Comparison of ENCODE assay signal across 22 cellular contexts in genomic region chr6:165117806-165118205, GRCh38.
"Had no signal": no experiment of that assay in that cellular context is flagged by ENCODE, and none has a peak within 500 bp of the region (broad histone marks: within the 10 kb centered on the region; RNA-seq: fewer than 3 reads in every experiment).

No MANE protein-coding gene starts in this region.

- H3K9me3 ChIP-seq: lower lobe of right lung had no signal

- H3K4me3 Mint-ChIP-seq: natural killer cell; stimulated activated naive CD8-positive, alpha-beta T cell treated with anti-CD3 and anti-CD28 coated beads, Interleukin-15, amount 100 ng/mL, for 72 hours had no signal

- H3K4me3 ChIP-seq: coronary artery, esophagus squamous epithelium, lower lobe of right lung, ovary, psoas muscle, sigmoid colon, skin epidermis, suprapubic skin, transverse colon had no signal

- H3K27me3 Mint-ChIP-seq: stimulated activated naive CD8-positive, alpha-beta T cell treated with anti-CD3 and anti-CD28 coated beads, Interleukin-15, amount 100 ng/mL, for 72 hours had no signal

- H3K27me3 ChIP-seq: esophagus squamous epithelium, ovary, sigmoid colon, suprapubic skin, transverse colon had no signal

- H3K4me1 Mint-ChIP-seq: natural killer cell; stimulated activated naive CD8-positive, alpha-beta T cell treated with anti-CD3 and anti-CD28 coated beads, Interleukin-15, amount 100 ng/mL, for 72 hours had no signal

- ATAC-seq: left ventricle myocardium superior; natural killer cell; psoas muscle; right cardiac atrium; stimulated activated naive CD8-positive, alpha-beta T cell treated with anti-CD3 and anti-CD28 coated beads, Interleukin-15, amount 100 ng/mL, for 72 hours had no signal

- DNase-seq: dermis blood vessel endothelial cell; effector memory CD4-positive, alpha-beta T cell; esophagus squamous epithelium; foreskin melanocyte; hypothalamus; left ventricle myocardium superior; lower lobe of right lung; natural killer cell; occipital lobe; ovary; posterior cingulate gyrus; psoas muscle; right cardiac atrium; sigmoid colon; stimulated activated CD4-positive, alpha-beta T cell treated with anti-CD3 and anti-CD28 coated beads, Interleukin-15, amount 100 ng/mL, for 24 hours; stimulated activated CD4-positive, alpha-beta T cell treated with anti-CD3 and anti-CD28 coated beads, Interleukin-2, amount 100 ng/mL, for 48 hours; stimulated activated naive CD4-positive, alpha-beta T cell; stimulated activated naive CD8-positive, alpha-beta T cell treated with anti-CD3 and anti-CD28 coated beads, Interleukin-15, amount 100 ng/mL, for 72 hours; transverse colon had no signal

- H3K4me1 ChIP-seq: esophagus squamous epithelium, lower lobe of right lung, psoas muscle, sigmoid colon, suprapubic skin, transverse colon had no signal

- H3K27ac Mint-ChIP-seq: natural killer cell; stimulated activated naive CD8-positive, alpha-beta T cell treated with anti-CD3 and anti-CD28 coated beads, Interleukin-15, amount 100 ng/mL, for 72 hours had no signal

- H3K27ac ChIP-seq: coronary artery, esophagus squamous epithelium, lower lobe of right lung, ovary, psoas muscle, sigmoid colon, skin epidermis, suprapubic skin, transverse colon had no signal

- H3K36me3 ChIP-seq: esophagus squamous epithelium, lower lobe of right lung, ovary, sigmoid colon, suprapubic skin, transverse colon had no signal

- H3K36me3 Mint-ChIP-seq: natural killer cell had no signal
